12 cellular contexts compared by ENCODE assay signal in genomic region chr2:67880291-67880761, GRCh38.
A peak's percentile ranks its signal among the peaks of the same experiment; 100 is the strongest.
DNase-seq lines count a peak whose midpoint lies in the region; ATAC-seq, FAIRE-seq and TF ChIP-seq lines count a peak whose summit lies in the region.
"Had no signal": no experiment of that assay in that cellular context is flagged by ENCODE, and none has a peak within 500 bp of the region (broad histone marks: within the 10 kb centered on the region; RNA-seq: fewer than 3 reads in every experiment).

No MANE protein-coding gene starts in this region.

- FAIRE-seq in frontal cortex (lab: Jason Lieb, UNC), result no peak

- H3K27ac ChIP-seq in C4-2B (peak overlapping the region; percentile 25), testis (no peak overlapping the region)
- H3K27ac ChIP-seq: upper lobe of left lung had no signal

- TF ChIP-seq POLR2A in testis (IDR thresholded peaks at IDR 0.05), result no peak

- 76 to 81% methylated on average over 3 to 10 of the region's 10 CpGs for WGBS in testis, 2 donors

- H3K36me3 ChIP-seq in testis (ENCODE audit: low read depth, missing control alignments), result no peaks in the 10 kb centered on the region
- H3K36me3 ChIP-seq: upper lobe of left lung had no signal

- ATAC-seq in HG02571 (IDR thresholded peaks at IDR 0.05; ENCODE audit: unreplicated experiment), result no peak
- ATAC-seq: activated naive CD8-positive, alpha-beta T cell treated with anti-CD3 and anti-CD28 coated beads, Interleukin-2, amount 50 U/mL, for 24 hours; naive thymus-derived CD4-positive, alpha-beta T cell had no signal

- no peak overlapping the region for H3K4me3 ChIP-seq in testis
- H3K4me3 ChIP-seq: upper lobe of left lung had no signal

- no peaks in the 10 kb centered on the region for H3K27me3 ChIP-seq in testis
- H3K27me3 ChIP-seq: upper lobe of left lung had no signal

- no peaks in the 10 kb centered on the region for H3K4me1 ChIP-seq in testis
- H3K4me1 ChIP-seq: upper lobe of left lung had no signal

- no peaks in the 10 kb centered on the region for H3K9me3 ChIP-seq in testis
- H3K9me3 ChIP-seq: upper lobe of left lung had no signal

- TF ChIP-seq CTCF in C4-2B (conservative IDR thresholded peaks at IDR 0.05) (no peak), testis (IDR thresholded peaks at IDR 0.05) (no peak)

- intact Hi-C loops in testis (cut with DNase I; ENCODE audit: low total_unique reads), result no loop called here

- DNase-seq in ecto neural progenitor cell (ENCODE audit: low spot score) (peak; percentile 64), myocyte (ENCODE audit: low read depth) (peak; percentile 53), frontal cortex (ENCODE audit: low spot score in 2 of 2) (no peak), testis (no peak)
- DNase-seq in activated T-cell treated with anti-CD3 and anti-CD28 coated beads, Interleukin-2, amount 50 U/mL, for 1 hour, result no peak
- DNase-seq: activated naive CD8-positive, alpha-beta T cell treated with anti-CD3 and anti-CD28 coated beads, Interleukin-2, amount 50 U/mL, for 24 hours; naive thymus-derived CD4-positive, alpha-beta T cell; NCI-H187 had no signal

TF ChIP-seq in PFSK-1, 5 proteins besides CTCF, POLR2A, EP300 and RAD21:
- TF ChIP-seq REST (IDR thresholded peaks at IDR 0.05; ENCODE audit: insufficient read depth in 1 of 2, low read depth in 2 of 2, low read length in 2 of 2) (peak; percentile 74 to 90), SIN3A (IDR thresholded peaks at IDR 0.05; ENCODE audit: borderline replicate concordance, insufficient read depth, low read length) (no peak), TAF1 (IDR thresholded peaks at IDR 0.05; ENCODE audit: borderline replicate concordance, insufficient read depth, low read length) (no peak), FOXP2 (optimal IDR thresholded peaks at IDR 0.05; ENCODE audit: borderline replicate concordance, extremely low read depth, extremely low read length, insufficient read depth) (no peak), POLR2AphosphoS5 (IDR thresholded peaks at IDR 0.05; ENCODE audit: low read depth, low read length) (no peak)

Comparison
In these comparisons a context has a peak if more than half of its experiments do, and no peak if none do; other contexts are left out.
1. DNase-seq: peak in ecto neural progenitor cell (single experiment) and myocyte (single experiment); none in activated T-cell treated with anti-CD3 and anti-CD28 coated beads, Interleukin-2, amount 50 U/mL, for 1 hour (single experiment), frontal cortex (0 of 2) and testis (single experiment).